Comparison of ENCODE assay signal across 13 cellular contexts in genomic region chr3:112378989-112379692, GRCh38. TPM values are rescaled to one million over a fixed set of nuclear protein-coding genes. Genes with fewer than 3 reads are reported as not detected.
DNase-seq lines count a peak whose midpoint lies in the region; ATAC-seq and TF ChIP-seq lines count a peak whose summit lies in the region.
"Had no signal": no experiment of that assay in that cellular context is flagged by ENCODE, and none has a peak within 500 bp of the region (broad histone marks: within the 10 kb centered on the region; RNA-seq: fewer than 3 reads in every experiment).

No MANE protein-coding gene starts in this region.

- peak overlapping the region in 1 of 2 donors; percentile 33 for H3K27ac ChIP-seq in lung (ENCODE audit: low read depth in 1 of 2, low read length in 1 of 2)

- no peaks in the 10 kb centered on the region for H3K9me3 ChIP-seq in lung (ENCODE audit: control insufficient read depth in 2 of 2, insufficient read depth in 1 of 2, low read length in 1 of 2)
- H3K9me3 ChIP-seq: heart right ventricle had no signal

- peak; percentile 42 for DNase-seq in AG08395 (ENCODE audit: low spot score)
- peak; percentile 70 for DNase-seq in KBM-7
- DNase-seq in amniotic epithelial cell (ENCODE audit: low read depth), result peak; percentile 99
- DNase-seq in lung (ENCODE audit: low spot score), result peak; percentile 65
- no peak for DNase-seq in activated CD8-positive, alpha-beta T cell treated with anti-CD3 and anti-CD28 coated beads for 36 hours
- DNase-seq in effector memory CD8-positive, alpha-beta T cell, result no peak
- no peak for DNase-seq in DMS 273 treated with DMSO at 0.1 percent for 48 hours (lab: John Stamatoyannopoulos, UW)
- DNase-seq in NCI-H2196 treated with DMSO at 0.1 percent for 48 hours (lab: John Stamatoyannopoulos, UW; ENCODE audit: unreplicated experiment), result no peak
- DNase-seq: CD4-positive, alpha-beta T cell; heart right ventricle; naive thymus-derived CD8-positive, alpha-beta T cell; NCI-H526 had no signal

- H3K36me3 Mint-ChIP-seq in activated CD8-positive, alpha-beta T cell treated with anti-CD3 and anti-CD28 coated beads for 36 hours (ENCODE audit: low read depth), result no peaks in the 10 kb centered on the region
- no peaks in the 10 kb centered on the region for H3K36me3 Mint-ChIP-seq in effector memory CD8-positive, alpha-beta T cell (ENCODE audit: insufficient read depth)
- H3K36me3 Mint-ChIP-seq: naive thymus-derived CD8-positive, alpha-beta T cell had no signal

- H3K27ac Mint-ChIP-seq in activated CD8-positive, alpha-beta T cell treated with anti-CD3 and anti-CD28 coated beads for 36 hours, result no peak overlapping the region
- no peak overlapping the region for H3K27ac Mint-ChIP-seq in effector memory CD8-positive, alpha-beta T cell
- H3K27ac Mint-ChIP-seq: CD4-positive, alpha-beta T cell had no signal

- POLR2A ChIA-PET in activated CD8-positive, alpha-beta T cell treated with anti-CD3 and anti-CD28 coated beads for 36 hours (lab: Charles Lee), result no interaction called here

- TF ChIP-seq CTCF in lung (IDR thresholded peaks at IDR 0.05; ENCODE audit: control extremely low read depth, extremely low read depth), result no peak
- TF ChIP-seq CTCF in activated CD8-positive, alpha-beta T cell treated with anti-CD3 and anti-CD28 coated beads for 36 hours (IDR thresholded peaks at IDR 0.05), result no peak

- peak; percentile 57 for ATAC-seq in lung (ENCODE audit: insufficient read depth, low FRiP score)
- no peak for ATAC-seq in activated CD8-positive, alpha-beta T cell treated with anti-CD3 and anti-CD28 coated beads for 36 hours
- no peak for ATAC-seq in effector memory CD8-positive, alpha-beta T cell (replicated peaks)
- ATAC-seq: activated CD4-positive, CD25-positive, alpha-beta regulatory T cell treated with anti-CD3 and anti-CD28 coated beads, Interleukin-2, amount 50 U/mL, for 24 hours; heart right ventricle; naive thymus-derived CD8-positive, alpha-beta T cell had no signal

- H3K9me3 Mint-ChIP-seq in activated CD8-positive, alpha-beta T cell treated with anti-CD3 and anti-CD28 coated beads for 36 hours, result no peaks in the 10 kb centered on the region
- H3K9me3 Mint-ChIP-seq in effector memory CD8-positive, alpha-beta T cell, result no peaks in the 10 kb centered on the region
- H3K9me3 Mint-ChIP-seq: CD4-positive, alpha-beta T cell; naive thymus-derived CD8-positive, alpha-beta T cell had no signal

- CTCF ChIA-PET in activated CD8-positive, alpha-beta T cell treated with anti-CD3 and anti-CD28 coated beads for 36 hours (lab: Charles Lee), result no interaction called here

- H3K4me1 Mint-ChIP-seq in activated CD8-positive, alpha-beta T cell treated with anti-CD3 and anti-CD28 coated beads for 36 hours (ENCODE audit: low read depth), result peaks cover 9% of the 10 kb centered on the region
- peaks cover 0 to 2% of the 10 kb centered on the region in 2 donors for H3K4me1 Mint-ChIP-seq in effector memory CD8-positive, alpha-beta T cell (ENCODE audit: low read depth in 2 of 2)

- no peaks in the 10 kb centered on the region for H3K27me3 Mint-ChIP-seq in activated CD8-positive, alpha-beta T cell treated with anti-CD3 and anti-CD28 coated beads for 36 hours
- peaks cover 0 to 19% of the 10 kb centered on the region in 2 donors for H3K27me3 Mint-ChIP-seq in effector memory CD8-positive, alpha-beta T cell
- H3K27me3 Mint-ChIP-seq: CD4-positive, alpha-beta T cell; naive thymus-derived CD8-positive, alpha-beta T cell had no signal

- intact Hi-C loops in activated CD8-positive, alpha-beta T cell treated with anti-CD3 and anti-CD28 coated beads for 36 hours (cut with micrococcal nuclease), result no loop called here

- no peak overlapping the region for H3K4me3 ChIP-seq in lung
- H3K4me3 ChIP-seq: heart right ventricle had no signal

- in situ Hi-C loops in KBM-7 (cut with MboI; ENCODE audit: low pct_unique_long_range_greater_than_20kb, low sequenced_read_pairs), result no loop called here

- no peaks in the 10 kb centered on the region for H3K27me3 ChIP-seq in lung (ENCODE audit: control insufficient read depth, insufficient read depth)
- H3K27me3 ChIP-seq: heart right ventricle had no signal

- peaks cover 5 to 7% of the 10 kb centered on the region in 2 donors for H3K4me1 ChIP-seq in lung (ENCODE audit: control insufficient read depth in 2 of 2, insufficient read depth in 2 of 2, low read length in 2 of 2)

- H3K36me3 ChIP-seq in lung (ENCODE audit: control insufficient read depth in 2 of 2, insufficient read depth in 2 of 2, low read length in 2 of 2), result no peaks in the 10 kb centered on the region
- H3K36me3 ChIP-seq: heart right ventricle had no signal

- no peak overlapping the region for H3K4me3 Mint-ChIP-seq in activated CD8-positive, alpha-beta T cell treated with anti-CD3 and anti-CD28 coated beads for 36 hours
- no peak overlapping the region for H3K4me3 Mint-ChIP-seq in effector memory CD8-positive, alpha-beta T cell
- H3K4me3 Mint-ChIP-seq: CD4-positive, alpha-beta T cell; naive thymus-derived CD8-positive, alpha-beta T cell had no signal

- 34 to 61% methylated on average over 9 of the region's 9 CpGs for WGBS in lung, 2 donors

RNA-seq across cellular contexts. Expression of gene CD200, which starts 46.2 kb away (rescaled TPM):
- total RNA-seq in lung, result 10 to 100 TPM in 1 of 2 donors, 1 to 10 TPM in 1; 4.6 to 21.6 TPM
- polyA plus RNA-seq in lung, result 1 to 10 TPM; 5.7 to 6.4 TPM
- 10 to 100 TPM; 15.7 to 16.7 TPM for total RNA-seq in activated CD8-positive, alpha-beta T cell treated with anti-CD3 and anti-CD28 coated beads for 36 hours

Comparison
In these comparisons a context has a peak if more than half of its experiments do, and no peak if none do; other contexts are left out.
1. DNase-seq: peak in AG08395 (single experiment), KBM-7 (single experiment), amniotic epithelial cell (single experiment) and lung (single experiment); none in activated CD8-positive, alpha-beta T cell treated with anti-CD3 and anti-CD28 coated beads for 36 hours (single experiment), effector memory CD8-positive, alpha-beta T cell (0 of 3), DMS 273 treated with DMSO at 0.1 percent for 48 hours (single experiment) and NCI-H2196 treated with DMSO at 0.1 percent for 48 hours (single experiment).